Comparison of ENCODE assay signal across 14 cellular contexts in genomic region chrY:12701181-12701695, GRCh38. TPM values are rescaled to one million over a fixed set of nuclear protein-coding genes. Genes with fewer than 3 reads are reported as not detected.
DNase-seq lines count a peak whose midpoint lies in the region; ATAC-seq and TF ChIP-seq lines count a peak whose summit lies in the region.
"Had no signal": no experiment of that assay in that cellular context is flagged by ENCODE, and none has a peak within 500 bp of the region (broad histone marks: within the 10 kb centered on the region; RNA-seq: fewer than 3 reads in every experiment).

A gene with protein sequence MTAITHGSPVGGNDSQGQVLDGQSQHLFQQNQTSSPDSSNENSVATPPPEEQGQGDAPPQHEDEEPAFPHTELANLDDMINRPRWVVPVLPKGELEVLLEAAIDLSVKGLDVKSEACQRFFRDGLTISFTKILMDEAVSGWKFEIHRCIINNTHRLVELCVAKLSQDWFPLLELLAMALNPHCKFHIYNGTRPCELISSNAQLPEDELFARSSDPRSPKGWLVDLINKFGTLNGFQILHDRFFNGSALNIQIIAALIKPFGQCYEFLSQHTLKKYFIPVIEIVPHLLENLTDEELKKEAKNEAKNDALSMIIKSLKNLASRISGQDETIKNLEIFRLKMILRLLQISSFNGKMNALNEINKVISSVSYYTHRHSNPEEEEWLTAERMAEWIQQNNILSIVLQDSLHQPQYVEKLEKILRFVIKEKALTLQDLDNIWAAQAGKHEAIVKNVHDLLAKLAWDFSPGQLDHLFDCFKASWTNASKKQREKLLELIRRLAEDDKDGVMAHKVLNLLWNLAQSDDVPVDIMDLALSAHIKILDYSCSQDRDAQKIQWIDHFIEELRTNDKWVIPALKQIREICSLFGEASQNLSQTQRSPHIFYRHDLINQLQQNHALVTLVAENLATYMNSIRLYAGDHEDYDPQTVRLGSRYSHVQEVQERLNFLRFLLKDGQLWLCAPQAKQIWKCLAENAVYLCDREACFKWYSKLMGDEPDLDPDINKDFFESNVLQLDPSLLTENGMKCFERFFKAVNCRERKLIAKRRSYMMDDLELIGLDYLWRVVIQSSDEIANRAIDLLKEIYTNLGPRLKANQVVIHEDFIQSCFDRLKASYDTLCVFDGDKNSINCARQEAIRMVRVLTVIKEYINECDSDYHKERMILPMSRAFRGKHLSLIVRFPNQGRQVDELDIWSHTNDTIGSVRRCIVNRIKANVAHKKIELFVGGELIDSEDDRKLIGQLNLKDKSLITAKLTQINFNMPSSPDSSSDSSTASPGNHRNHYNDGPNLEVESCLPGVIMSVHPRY (N-terminal part only) (plus strand): TSS chrY:12701231. CDS start chrY:12709448, 8,217 bp downstream.

- H3K4me1 ChIP-seq in heart right ventricle (peaks cover 0 to 5% (median 0%) of the 10 kb centered on the region in 9 donors), right atrium auricular region (no peaks in the 10 kb centered on the region), right cardiac atrium (ENCODE audit: control insufficient read depth, insufficient read depth, low read length) (no peaks in the 10 kb centered on the region), upper lobe of right lung (no peaks in the 10 kb centered on the region)
- H3K4me1 ChIP-seq: transverse colon had no signal

- H3K27me3 ChIP-seq in heart right ventricle (no peaks in the 10 kb centered on the region), right atrium auricular region (no peaks in the 10 kb centered on the region), right cardiac atrium (ENCODE audit: control insufficient read depth, insufficient read depth) (no peaks in the 10 kb centered on the region), upper lobe of right lung (no peaks in the 10 kb centered on the region)
- H3K27me3 ChIP-seq: transverse colon had no signal

- DNase-seq in heart right ventricle (no peak), right atrium auricular region (ENCODE audit: low spot score) (no peak), T-cell (no peak), right cardiac atrium (no peak), upper lobe of right lung (no peak), NCI-H1694 (lab: John Stamatoyannopoulos, UW) (no peak), mesothelial cell of epicardium (ENCODE audit: low spot score in 2 of 2, unreplicated experiment in 2 of 2) (no peak)
- DNase-seq: activated T-cell treated with anti-CD3 and anti-CD28 coated beads, Interleukin-2, amount 50 U/mL, for 24 hours; MV-4-11; transverse colon had no signal

- H3K4me1 Mint-ChIP-seq in T-cell (peaks cover 0 to 18% (median 0%) of the 10 kb centered on the region in 3 donors), mesothelial cell of epicardium (no peaks in the 10 kb centered on the region)

- H3K9me3 ChIP-seq in heart right ventricle (peaks cover 0 to 27% (median 0%) of the 10 kb centered on the region in 11 donors), right atrium auricular region (no peaks in the 10 kb centered on the region), right cardiac atrium (ENCODE audit: control insufficient read depth, low read length) (no peaks in the 10 kb centered on the region), upper lobe of right lung (no peaks in the 10 kb centered on the region)
- H3K9me3 ChIP-seq: transverse colon had no signal

- H3K36me3 ChIP-seq in heart right ventricle = peaks cover 0 to 39% (median 0%) of the 10 kb centered on the region in 9 donors
- H3K36me3 ChIP-seq in right atrium auricular region = no peaks in the 10 kb centered on the region
- H3K36me3 ChIP-seq in upper lobe of right lung = no peaks in the 10 kb centered on the region
- H3K36me3 ChIP-seq: transverse colon had no signal

- H3K27ac ChIP-seq in heart right ventricle (peak within 1 kb of the TSS in 4 of 10 donors; percentile 41 to 52 (median 44)), right atrium auricular region (no peak within 1 kb of the TSS), right cardiac atrium (ENCODE audit: low read length) (no peak within 1 kb of the TSS), upper lobe of right lung (no peak within 1 kb of the TSS)
- H3K27ac ChIP-seq: C4-2B, transverse colon had no signal

- CTCF ChIA-PET in T-cell (lab: Charles Lee) = no interaction called here

- H3K27me3 Mint-ChIP-seq in T-cell (no peaks in the 10 kb centered on the region), mesothelial cell of epicardium (ENCODE audit: low read depth) (no peaks in the 10 kb centered on the region)
- H3K27me3 Mint-ChIP-seq: activated T-cell treated with anti-CD3 and anti-CD28 coated beads, Interleukin-2, amount 50 U/mL, for 24 hours had no signal

- POLR2A ChIA-PET in T-cell (lab: Charles Lee) = interaction anchor here in 1 of 2 donors (0.6 kb wide), 1 partner anchor 780 kb away, joined by 3 read pairs; no protein-coding TSS in a partner anchor

- H3K9me3 Mint-ChIP-seq in T-cell (peaks cover 0 to 10% (median 0%) of the 10 kb centered on the region in 3 donors), mesothelial cell of epicardium (no peaks in the 10 kb centered on the region)
- H3K9me3 Mint-ChIP-seq: activated T-cell treated with anti-CD3 and anti-CD28 coated beads, Interleukin-2, amount 50 U/mL, for 24 hours had no signal

- H3K4me3 ChIP-seq in heart right ventricle = no peak within 1 kb of the TSS
- H3K4me3 ChIP-seq in right atrium auricular region = no peak within 1 kb of the TSS
- H3K4me3 ChIP-seq in right cardiac atrium (ENCODE audit: low read length) = no peak within 1 kb of the TSS
- no peak within 1 kb of the TSS for H3K4me3 ChIP-seq in upper lobe of right lung
- H3K4me3 ChIP-seq: transverse colon had no signal

- no peak within 1 kb of the TSS for H3K4me3 Mint-ChIP-seq in T-cell
- H3K4me3 Mint-ChIP-seq in mesothelial cell of epicardium = no peak within 1 kb of the TSS
- H3K4me3 Mint-ChIP-seq: activated T-cell treated with anti-CD3 and anti-CD28 coated beads, Interleukin-2, amount 50 U/mL, for 24 hours had no signal

- H3K36me3 Mint-ChIP-seq in T-cell (peaks cover 68% of the 10 kb centered on the region), mesothelial cell of epicardium (no peaks in the 10 kb centered on the region)

- intact Hi-C loops in heart right ventricle (cut with DNase I) = no loop called here
- intact Hi-C loops in right cardiac atrium (cut with DNase I) = no loop called here
- intact Hi-C loops in upper lobe of right lung (cut with DNase I) = no loop called here

- no peak for TF ChIP-seq CTCF in heart right ventricle (IDR thresholded peaks at IDR 0.05)
- TF ChIP-seq CTCF in right atrium auricular region (IDR thresholded peaks at IDR 0.05) = no peak
- TF ChIP-seq CTCF in upper lobe of right lung (IDR thresholded peaks at IDR 0.05) = no peak
- TF ChIP-seq CTCF in mesothelial cell of epicardium (IDR thresholded peaks at IDR 0.05; ENCODE audit: unreplicated experiment) = no peak

- H3K27ac Mint-ChIP-seq in T-cell (peak within 1 kb of the TSS in 1 of 2 donors; percentile 21), mesothelial cell of epicardium (no peak within 1 kb of the TSS)
- H3K27ac Mint-ChIP-seq: activated T-cell treated with anti-CD3 and anti-CD28 coated beads, Interleukin-2, amount 50 U/mL, for 24 hours had no signal

- WGBS in heart right ventricle, 2 donors = 96 to 100% methylated on average over 1 of the region's 1 CpG
- 100% methylated on average over 1 of the region's 1 CpG for WGBS in right cardiac atrium

- no peak for ATAC-seq in heart right ventricle
- ATAC-seq in T-cell (replicated peaks in 1 of 4) = no peak
- ATAC-seq in right cardiac atrium = no peak
- ATAC-seq in upper lobe of right lung = no peak
- ATAC-seq in HG03565 (IDR thresholded peaks at IDR 0.05; ENCODE audit: unreplicated experiment) = no peak

RNA-seq across cellular contexts. Expression of the gene that starts here (rescaled TPM):
- total RNA-seq in heart right ventricle (10 to 100 TPM in 7 of 10 donors, not detected in 3; 23.2 to 41.2 (median 33.2) TPM), right atrium auricular region (not detected), T-cell (10 to 100 TPM in 3 of 5 donors, under 1 TPM in 1, not detected in 1; 0.09 to 56.6 (median 46.7) TPM), right cardiac atrium (10 to 100 TPM in 2 of 4 donors, not detected in 2; 17.7 to 18.2 TPM), upper lobe of right lung (19.9 TPM), mesothelial cell of epicardium (not detected in 3 replicates)
- polyA plus RNA-seq in heart right ventricle (10 to 100 TPM in 1 of 2 donors, 1 to 10 TPM in 1; 9.3 to 32.1 TPM), right cardiac atrium (16.3 TPM)
- total RNA-seq: mononuclear cell, posterior vena cava had no signal
